ENCODE assay signal across 10 cellular contexts in genomic region chr10:92822964-92823363, GRCh38. TPM values are rescaled to one million over a fixed set of nuclear protein-coding genes. Genes with fewer than 3 reads are reported as not detected.
DNase-seq lines count a peak whose midpoint lies in the region; ATAC-seq, FAIRE-seq and TF ChIP-seq lines count a peak whose summit lies in the region.
"Had no signal": no experiment of that assay in that cellular context is flagged by ENCODE, and none has a peak within 500 bp of the region (broad histone marks: within the 10 kb centered on the region; RNA-seq: fewer than 3 reads in every experiment).

No MANE protein-coding gene starts in this region.

- H3K27ac ChIP-seq in endothelial cell of umbilical vein (ENCODE audit: insufficient read depth, low read depth, low read length) (peak overlapping the region; percentile 93), pancreas (peak overlapping the region in 1 of 4 donors; percentile 51)

- H3K4me2 ChIP-seq in endothelial cell of umbilical vein (ENCODE audit: insufficient read depth, low read length): peak overlapping the region; percentile 1

- H3K36me3 ChIP-seq in endothelial cell of umbilical vein (ENCODE audit: control insufficient read depth in 2 of 2, extremely low read depth in 1 of 2, insufficient read depth in 2 of 2, low read length in 2 of 2) (no peaks in the 10 kb centered on the region), pancreas (no peaks in the 10 kb centered on the region)

- 40 to 48% methylated on average over 9 of the region's 9 CpGs for WGBS in pancreas, 2 donors

- intact Hi-C loops in endothelial cell of umbilical vein (cut with micrococcal nuclease) (loop anchor here (1.0 to 5.0 kb wide), 10 partner anchors 7 to 466 kb away; partner anchors contain the start of gene KIF11), pancreas (cut with DNase I) (no loop called here)

- no TSS peak for BruUV-seq in endothelial cell of umbilical vein (replicated peaks; lab: Mats Ljungman, UMichigan)

- peak; percentile 33 for DNase-seq in GF-D8 (lab: John Stamatoyannopoulos, UW)
- peak; percentile 31 for DNase-seq in MV-4-11 (lab: John Stamatoyannopoulos, UW)
- peak; percentile 92 for DNase-seq in endothelial cell of umbilical vein (ENCODE audit: low read depth, low spot score)
- DNase-seq in pancreas: no peak
- no peak for DNase-seq in LoVo (ENCODE audit: low spot score)
- DNase-seq in NCI-H226: no peak
- DNase-seq: activated CD8-positive, alpha-beta memory T cell treated with anti-CD3 and anti-CD28 coated beads for 24 hours; GOT3 had no signal

- dilution Hi-C loops in endothelial cell of umbilical vein (cut with MboI; ENCODE audit: extremely low pct_ligation_motif_present, low sequenced_read_pairs): no loop called here

- no peaks in the 10 kb centered on the region for H4K20me1 ChIP-seq in endothelial cell of umbilical vein (replicated peaks; ENCODE audit: control insufficient read depth, extremely low read depth, insufficient read depth, low read length)

- POLR2A ChIA-PET in endothelial cell of umbilical vein (lab: Charles Lee): interaction anchor here (0.5 to 3.0 kb wide), 7 partner anchors 11 to 132 kb away, joined by 3 to 24 read pairs (median 3); partner anchors contain the start of gene HHEX

- no peaks in the 10 kb centered on the region for H3K27me3 ChIP-seq in endothelial cell of umbilical vein (ENCODE audit: control insufficient read depth in 2 of 2, insufficient read depth in 2 of 2, low read length in 2 of 2)
- no peaks in the 10 kb centered on the region for H3K27me3 ChIP-seq in pancreas

- H3K9me1 ChIP-seq in endothelial cell of umbilical vein (replicated peaks; ENCODE audit: control insufficient read depth, extremely low read depth, insufficient read depth, low read length): no peaks in the 10 kb centered on the region

- peak; percentile 34 to 44 for TF ChIP-seq CTCF in endothelial cell of umbilical vein (IDR thresholded peaks at IDR 0.05; ENCODE audit: extremely low read depth in 1 of 2, insufficient read depth in 1 of 2, low read depth in 1 of 2, low read length in 2 of 2)
- TF ChIP-seq CTCF in pancreas (IDR thresholded peaks at IDR 0.05): no peak

- peak overlapping the region; percentile 79 for H3K9ac ChIP-seq in endothelial cell of umbilical vein (replicated peaks; ENCODE audit: extremely low read depth, insufficient read depth, low read length)

- H3K79me2 ChIP-seq in endothelial cell of umbilical vein (ENCODE audit: control insufficient read depth, insufficient read depth, low read length): no peaks in the 10 kb centered on the region

- H3K9me3 ChIP-seq in endothelial cell of umbilical vein (replicated peaks; ENCODE audit: control insufficient read depth, insufficient read depth, low read length): no peaks in the 10 kb centered on the region
- no peaks in the 10 kb centered on the region for H3K9me3 ChIP-seq in pancreas

- CTCF ChIA-PET in endothelial cell of umbilical vein (lab: Charles Lee): interaction anchor here (0.6 to 4.8 kb wide), 22 partner anchors 8 to 305 kb away, joined by 3 to 61 read pairs (median 6); partner anchors contain the start of genes EXOC6 and HHEX

- H3K4me1 ChIP-seq in endothelial cell of umbilical vein (ENCODE audit: control insufficient read depth, extremely low read depth, insufficient read depth, low read length): peaks cover 52% of the 10 kb centered on the region
- peaks cover 0 to 8% (median 0%) of the 10 kb centered on the region in 3 donors for H3K4me1 ChIP-seq in pancreas

- ATAC-seq in pancreas (peak in 3 of 4 donors; percentile 72 to 81 (median 80)), GM21529 (IDR thresholded peaks at IDR 0.05; ENCODE audit: unreplicated experiment) (no peak)

- H2AFZ ChIP-seq in endothelial cell of umbilical vein (ENCODE audit: low read depth, low read length): no peak overlapping the region

- FAIRE-seq in endothelial cell of umbilical vein (lab: Jason Lieb, UNC) (peak; percentile 85), pancreas (lab: Jason Lieb, UNC) (no peak)
- FAIRE-seq: islet of Langerhans had no signal

- H3K4me3 ChIP-seq in endothelial cell of umbilical vein (replicated peaks in 1 of 3; ENCODE audit: insufficient read depth in 1 of 3, low read depth in 1 of 3, low read length in 3 of 3): no peak overlapping the region
- H3K4me3 ChIP-seq in pancreas: no peak overlapping the region

- no peak for TF ChIP-seq POLR2A in endothelial cell of umbilical vein (IDR thresholded peaks at IDR 0.05; ENCODE audit: low read depth, low read length)

TF ChIP-seq in endothelial cell of umbilical vein, 7 proteins besides CTCF, POLR2A, EP300 and RAD21:
- TF ChIP-seq, protein P1, sequence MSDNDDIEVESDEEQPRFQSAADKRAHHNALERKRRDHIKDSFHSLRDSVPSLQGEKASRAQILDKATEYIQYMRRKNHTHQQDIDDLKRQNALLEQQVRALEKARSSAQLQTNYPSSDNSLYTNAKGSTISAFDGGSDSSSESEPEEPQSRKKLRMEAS (IDR thresholded peaks at IDR 0.05; ENCODE audit: insufficient read depth, insufficient read length): no peak
- TF ChIP-seq JUN (IDR thresholded peaks at IDR 0.05; ENCODE audit: borderline replicate concordance, insufficient read depth, insufficient read length, low read depth): peak; percentile 42

RNA-seq across cellular contexts. Expression of gene EXOC6, which starts 25.4 kb away (rescaled TPM):
- 103 and 108 TPM in 2 replicates for total RNA-seq in endothelial cell of umbilical vein
- polyA plus RNA-seq in endothelial cell of umbilical vein: 72.6 and 105 TPM in 2 replicates
- polyA plus RNA-seq in endothelial cell of umbilical vein (2011; cell fraction: cytosol; rRNA removed): 44.2 and 90.5 TPM in 2 replicates
- 54.0 and 83.4 TPM in 2 replicates for polyA plus RNA-seq in endothelial cell of umbilical vein (2011; cell fraction: nucleus; rRNA removed)
- 82.2 and 93.3 TPM in 2 replicates for polyA plus RNA-seq in endothelial cell of umbilical vein (2012)
- polyA minus RNA-seq in endothelial cell of umbilical vein: 392 and 452 TPM in 2 replicates
- polyA minus RNA-seq in endothelial cell of umbilical vein (2011; cell fraction: cytosol; rRNA and poly(A)+ RNA removed): 13.0 TPM
- polyA minus RNA-seq in endothelial cell of umbilical vein (2011; cell fraction: nucleus; rRNA and poly(A)+ RNA removed): 243 and 358 TPM in 2 replicates
- 10 to 100 TPM in 1 of 6 donors, 1 to 10 TPM in 5; 4.2 to 10.3 (median 7.7) TPM for total RNA-seq in pancreas
- polyA plus RNA-seq in pancreas: 1 to 10 TPM; 5.0 to 7.2 TPM

Comparison
In these comparisons a context has a peak if more than half of its experiments do, and no peak if none do; other contexts are left out.
1. DNase-seq: peak in GF-D8 (single experiment), MV-4-11 (single experiment) and endothelial cell of umbilical vein (single experiment); none in pancreas (0 of 6), LoVo (single experiment) and NCI-H226 (single experiment).
2. CTCF ChIP-seq: peak in endothelial cell of umbilical vein (2 of 2); none in pancreas (0 of 4).